Comparison of ENCODE assay signal across 10 cellular contexts in the genomic region with DNA sequence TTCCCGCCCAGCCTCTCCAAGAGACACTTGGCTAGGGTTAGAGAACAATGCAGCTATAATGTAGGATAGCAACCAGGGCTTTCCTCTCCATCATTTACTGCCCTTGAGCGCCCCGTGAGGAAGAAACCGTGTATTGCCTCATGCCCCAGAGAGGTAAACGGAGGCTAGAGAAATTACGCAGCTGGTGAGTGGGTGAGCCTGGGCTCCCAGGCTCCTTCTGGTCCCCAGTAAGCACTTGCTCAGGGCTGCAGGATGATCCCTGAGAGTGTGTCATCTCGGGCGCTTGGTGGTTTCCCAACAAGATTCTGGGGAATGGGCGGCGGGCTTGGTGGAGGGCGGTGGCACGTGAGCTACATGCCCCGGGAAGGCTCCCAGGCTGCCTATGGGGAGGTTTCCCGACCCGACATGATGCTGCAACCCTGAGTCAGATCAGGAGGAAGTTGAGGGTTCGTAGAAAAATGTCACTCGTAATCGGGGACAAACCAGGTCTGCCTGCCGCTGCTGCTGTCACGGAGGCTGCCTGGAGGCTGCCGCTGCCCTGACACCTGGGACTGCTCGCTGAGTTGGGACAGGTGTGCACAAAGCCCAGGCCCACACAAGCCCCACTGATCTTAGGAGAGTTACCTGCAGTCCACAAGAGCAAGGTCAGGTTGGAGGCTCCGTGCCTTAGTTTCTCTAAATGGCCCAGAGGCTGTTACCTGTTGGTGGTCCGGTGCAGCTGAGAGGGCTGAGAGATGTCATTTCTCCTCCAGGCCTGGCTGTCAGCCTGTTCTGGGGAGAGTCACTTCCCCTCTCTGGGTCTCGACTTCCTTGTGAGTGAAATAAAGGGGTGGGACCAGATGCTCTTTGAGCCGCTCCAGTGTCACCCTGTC. TPM values are rescaled to one million over a fixed set of nuclear protein-coding genes. Genes with fewer than 3 reads are reported as not detected.
DNase-seq lines count a peak whose midpoint lies in the region; ATAC-seq and TF ChIP-seq lines count a peak whose summit lies in the region.
"Had no signal": no experiment of that assay in that cellular context is flagged by ENCODE, and none has a peak within 500 bp of the region (broad histone marks: within the 10 kb centered on the region; RNA-seq: fewer than 3 reads in every experiment).

A gene with protein sequence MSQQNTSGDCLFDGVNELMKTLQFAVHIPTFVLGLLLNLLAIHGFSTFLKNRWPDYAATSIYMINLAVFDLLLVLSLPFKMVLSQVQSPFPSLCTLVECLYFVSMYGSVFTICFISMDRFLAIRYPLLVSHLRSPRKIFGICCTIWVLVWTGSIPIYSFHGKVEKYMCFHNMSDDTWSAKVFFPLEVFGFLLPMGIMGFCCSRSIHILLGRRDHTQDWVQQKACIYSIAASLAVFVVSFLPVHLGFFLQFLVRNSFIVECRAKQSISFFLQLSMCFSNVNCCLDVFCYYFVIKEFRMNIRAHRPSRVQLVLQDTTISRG (minus strand): TSS at position 773 of the 872 bp plus-strand sequence. CDS start 14,280 bp downstream, outside the sequence.

- H3K9me3 ChIP-seq in PC-9 (ENCODE audit: insufficient read depth, low read depth) (no peaks in the 10 kb centered on the region), neural progenitor cell (ENCODE audit: low read depth) (no peaks in the 10 kb centered on the region)
- H3K9me3 ChIP-seq: A549, pancreas had no signal

- H3K27ac ChIP-seq in PC-9 (no peak within 1 kb of the TSS), neural progenitor cell (no peak within 1 kb of the TSS)
- H3K27ac ChIP-seq: A549, pancreas had no signal

- peaks cover 72% of the 10 kb centered on the region for H3K4me1 Mint-ChIP-seq in activated naive CD8-positive, alpha-beta T cell (ENCODE audit: low read depth)
- peaks cover 27% of the 10 kb centered on the region for H3K4me1 Mint-ChIP-seq in neural progenitor cell

- H3K4me2 ChIP-seq in PC-9, result no peak within 1 kb of the TSS
- no peak within 1 kb of the TSS for H3K4me2 ChIP-seq in neural progenitor cell
- H3K4me2 ChIP-seq: A549 had no signal

- no peaks in the 10 kb centered on the region for H3K4me1 ChIP-seq in PC-9 (replicated peaks; ENCODE audit: insufficient read depth)
- no peaks in the 10 kb centered on the region for H3K4me1 ChIP-seq in neural progenitor cell
- H3K4me1 ChIP-seq: A549, pancreas had no signal

- CTCF ChIA-PET in PC-9 (lab: Charles Lee), result interaction anchor here (0.7 kb wide), 1 partner anchor 100 kb away, joined by 4 read pairs; no protein-coding TSS in a partner anchor

- POLR2A ChIA-PET in PC-9 (lab: Charles Lee; ENCODE audit: unreplicated experiment), result no interaction called here

- H3K9me2 ChIP-seq in PC-9 (ENCODE audit: insufficient read depth), result no peaks in the 10 kb centered on the region

- no peaks in the 10 kb centered on the region for H3F3A ChIP-seq in PC-9 (ENCODE audit: insufficient read depth, low read depth)
- no peaks in the 10 kb centered on the region for H3F3A ChIP-seq in neural progenitor cell (ENCODE audit: low read depth)

- H3K4me3 ChIP-seq in PC-9 (no peak within 1 kb of the TSS), neural progenitor cell (no peak within 1 kb of the TSS)
- H3K4me3 ChIP-seq: A549, pancreas had no signal

- H4K20me1 ChIP-seq in PC-9 (ENCODE audit: insufficient read depth) (no peaks in the 10 kb centered on the region), neural progenitor cell (ENCODE audit: low read depth) (no peaks in the 10 kb centered on the region)

- DNase-seq in NCI-H345 (lab: John Stamatoyannopoulos, UW) (peak; percentile 10), NCI-H345 treated with DMSO at 0.1 percent for 48 hours (lab: John Stamatoyannopoulos, UW; ENCODE audit: unreplicated experiment) (no peak), PC-9 (no peak), neural progenitor cell (ENCODE audit: low spot score) (peak; percentile 49), midbrain (lab: John Stamatoyannopoulos, UW) (no peak), NCI-H187 treated with DMSO at 0.1 percent for 48 hours (lab: John Stamatoyannopoulos, UW) (no peak)

- ATAC-seq in HG02763 (IDR thresholded peaks at IDR 0.05; ENCODE audit: unreplicated experiment), result peak; percentile 32

- intact Hi-C loops in PC-9 (cut with micrococcal nuclease; ENCODE audit: unreplicated experiment), result no loop called here

- H3K9ac ChIP-seq in neural progenitor cell, result no peak within 1 kb of the TSS

- H3K27ac Mint-ChIP-seq in activated naive CD8-positive, alpha-beta T cell, result peak within 1 kb of the TSS; percentile 98
- H3K27ac Mint-ChIP-seq in neural progenitor cell, result peak within 1 kb of the TSS; percentile 63

- H3K79me2 ChIP-seq in PC-9 (ENCODE audit: low read depth) (no peaks in the 10 kb centered on the region), neural progenitor cell (ENCODE audit: low read depth) (no peaks in the 10 kb centered on the region)

- peak; percentile 42; the same call in 1 of the 2 replicates for TF ChIP-seq CTCF in PC-9 (conservative IDR thresholded peaks at IDR 0.05)
- peak; percentile 57 for TF ChIP-seq CTCF in neural progenitor cell (IDR thresholded peaks at IDR 0.05)

- H3K36me3 Mint-ChIP-seq in activated naive CD8-positive, alpha-beta T cell, result peaks cover 5% of the 10 kb centered on the region
- H3K36me3 Mint-ChIP-seq in neural progenitor cell, result no peaks in the 10 kb centered on the region

- H3K27me3 Mint-ChIP-seq in activated naive CD8-positive, alpha-beta T cell, result no peaks in the 10 kb centered on the region
- peaks cover 5% of the 10 kb centered on the region for H3K27me3 Mint-ChIP-seq in neural progenitor cell (ENCODE audit: insufficient read depth, low read depth)

- no peak within 1 kb of the TSS for H2AFZ ChIP-seq in PC-9
- peak within 1 kb of the TSS; percentile 99 for H2AFZ ChIP-seq in neural progenitor cell (replicated peaks)

- BruUV-seq in PC-9 (replicated peaks; lab: Mats Ljungman, UMichigan), result no TSS peak

- H3K27me3 ChIP-seq in PC-9 (ENCODE audit: insufficient read depth, low read depth) (peaks cover 14% of the 10 kb centered on the region; the same call in 1 of the 2 replicates), neural progenitor cell (no peaks in the 10 kb centered on the region)
- H3K27me3 ChIP-seq: pancreas had no signal

- H3K36me3 ChIP-seq in PC-9 (ENCODE audit: low read depth) (no peaks in the 10 kb centered on the region), neural progenitor cell (no peaks in the 10 kb centered on the region)
- H3K36me3 ChIP-seq: pancreas had no signal

- peak within 1 kb of the TSS; percentile 87 for H3K4me3 Mint-ChIP-seq in activated naive CD8-positive, alpha-beta T cell
- H3K4me3 Mint-ChIP-seq in neural progenitor cell, result no peak within 1 kb of the TSS

- no peaks in the 10 kb centered on the region for H3K9me3 Mint-ChIP-seq in activated naive CD8-positive, alpha-beta T cell (ENCODE audit: low read depth)
- H3K9me3 Mint-ChIP-seq in neural progenitor cell, result no peaks in the 10 kb centered on the region

RNA-seq across cellular contexts. Expression of the gene that starts here (rescaled TPM):
- total RNA-seq in PC-9 (2021) (not detected in 2 replicates), neural progenitor cell (ENCODE audit: low replicate concordance) (not detected in 2 replicates)

Comparison
In these comparisons a context has a peak if more than half of its experiments do, and no peak if none do; other contexts are left out.
1. Peak in DNase-seq in neural progenitor cell; RNA of the gene not detected or under 1 TPM.